In genomic region chr5:14551211-14551610, GRCh38 we compare ENCODE assay signal across 25 cellular contexts.
"Had no signal": no experiment of that assay in that cellular context is flagged by ENCODE, and none has a peak within 500 bp of the region (broad histone marks: within the 10 kb centered on the region; RNA-seq: fewer than 3 reads in every experiment).

No MANE protein-coding gene starts in this region.

- H3K4me3 ChIP-seq: breast epithelium, esophagus muscularis mucosa, heart left ventricle, left lung, lower lobe of right lung, skin epidermis, thoracic aorta, uterus had no signal

- H3K9me3 ChIP-seq: breast epithelium, lower lobe of right lung, thoracic aorta, uterus had no signal

- H3K4me1 ChIP-seq: breast epithelium, esophagus muscularis mucosa, foreskin keratinocyte, lower lobe of right lung, uterus had no signal

- H3K36me3 ChIP-seq: breast epithelium, esophagus muscularis mucosa, heart left ventricle, left lung, lower lobe of right lung, thoracic aorta, uterus had no signal

- ATAC-seq: foreskin keratinocyte; natural killer cell treated with Interleukin-12 subunit alpha and Interleukin-12 subunit beta and Interleukin-15 and Interleukin-18, amount 100 ng/mL, for 72 hours; stimulated activated effector memory CD8-positive, alpha-beta T cell treated with anti-CD3 and anti-CD28 coated beads, Interleukin-12 subunit alpha, Interleukin-12 subunit beta, amount 100 ng/mL, for 72 hours; T-helper 17 cell had no signal

- H3K27ac ChIP-seq: breast epithelium, esophagus muscularis mucosa, foreskin keratinocyte, heart left ventricle, left lung, lower lobe of right lung, skin epidermis, thoracic aorta, uterus had no signal

- H3K27me3 ChIP-seq: breast epithelium, esophagus muscularis mucosa, left lung, uterus had no signal

- DNase-seq: activated CD4-positive, alpha-beta memory T cell treated with anti-CD3 and anti-CD28 coated beads for 36 hours; activated CD4-positive, alpha-beta T cell treated with anti-CD3 and anti-CD28 coated beads, Interleukin-2, amount 10 ng/mL, durations not matched to agents 24 days and 14 days; activated CD4-positive, CD25-positive, alpha-beta regulatory T cell treated with anti-CD3 and anti-CD28 coated beads, Interleukin-2, amount 50 U/mL, for 72 hours; activated CD8-positive, alpha-beta memory T cell treated with anti-CD3 and anti-CD28 coated beads, Interleukin-2, amount 50 U/mL, for 4 hours; activated gamma-delta T cell treated with Interleukin-2 at 50 U/mL for 16 hours; activated T-cell treated with anti-CD3 and anti-CD28 coated beads, Interleukin-2, amount 50 U/mL, for 1 hour; central memory CD4-positive, alpha-beta T cell; dermis blood vessel endothelial cell; effector CD4-positive, alpha-beta T cell; foreskin keratinocyte; heart left ventricle; kidney glomerular epithelial cell; left lung; lower lobe of right lung; mesenchymal stem cell; stimulated activated CD4-positive, alpha-beta T cell treated with anti-CD3 and anti-CD28 coated beads, Interleukin-4, amount 100 ng/mL, for 24 hours; T-helper 17 cell; T1000; uterus had no signal
